In the genomic region with DNA sequence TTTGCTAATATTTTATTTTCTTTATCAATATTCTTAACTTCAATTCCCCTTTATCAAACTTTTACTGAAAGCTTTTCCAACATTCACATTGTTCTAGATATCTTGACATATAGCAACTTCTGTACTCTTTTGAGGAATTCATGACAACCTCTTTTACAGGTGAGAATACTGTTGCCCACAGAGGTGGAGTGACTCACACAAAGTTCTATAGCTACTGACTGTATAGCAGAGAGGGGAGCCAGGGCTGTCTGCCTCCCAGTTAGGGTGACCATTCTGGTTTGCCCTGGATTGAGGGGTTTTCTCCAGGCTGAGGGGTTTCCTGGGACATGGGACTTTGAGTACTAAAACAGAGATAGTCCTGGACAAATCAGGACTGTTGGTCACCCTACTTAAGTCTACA, we compare ENCODE assay signal across 16 cellular contexts. TPM values are rescaled to one million over a fixed set of nuclear protein-coding genes. Genes with fewer than 3 reads are reported as not detected.
DNase-seq lines count a peak whose midpoint lies in the region; ATAC-seq and TF ChIP-seq lines count a peak whose summit lies in the region.
"Had no signal": no experiment of that assay in that cellular context is flagged by ENCODE, and none has a peak within 500 bp of the region (broad histone marks: within the 10 kb centered on the region; RNA-seq: fewer than 3 reads in every experiment).

No MANE protein-coding gene starts in this region.

- H3K79me2 ChIP-seq in OCI-LY7 (ENCODE audit: insufficient read depth, low read depth, low read length): no peaks in the 10 kb centered on the region

- peaks cover 0 to 4% of the 10 kb centered on the region in 2 donors for H3K9me3 Mint-ChIP-seq in activated naive CD4-positive, alpha-beta T cell treated with anti-CD3 and anti-CD28 coated beads, Interleukin-2, amount 50 U/mL, for 72 hours
- H3K9me3 Mint-ChIP-seq in activated naive CD4-positive, alpha-beta T cell treated with anti-CD3 and anti-CD28 coated beads, Interleukin-2, amount 10 ng/mL, durations not matched to agents 7 days and 5 days: no peaks in the 10 kb centered on the region
- H3K9me3 Mint-ChIP-seq in memory B cell: no peaks in the 10 kb centered on the region
- H3K9me3 Mint-ChIP-seq in activated CD4-positive, alpha-beta memory T cell treated with anti-CD3 and anti-CD28 coated beads for 36 hours: no peaks in the 10 kb centered on the region
- H3K9me3 Mint-ChIP-seq: CD4-positive, alpha-beta T cell had no signal

- H3K4me3 ChIP-seq in OCI-LY7 (ENCODE audit: low read depth, low read length, poor library complexity, severe bottlenecking): no peak overlapping the region
- H3K4me3 ChIP-seq: GM12878, GM23248 had no signal

- POLR2A ChIA-PET in OCI-LY7 (lab: Charles Lee): interaction anchor here (2.1 to 2.3 kb wide), 2 partner anchors 15 to 21 kb away, joined by 7 to 9 read pairs; no protein-coding TSS in a partner anchor
- POLR2A ChIA-PET in activated CD4-positive, alpha-beta memory T cell treated with anti-CD3 and anti-CD28 coated beads for 36 hours (lab: Charles Lee): no interaction called here

- peaks cover 22% of the 10 kb centered on the region for H3K9me3 ChIP-seq in OCI-LY7 (ENCODE audit: low read length)

- intact Hi-C loops in OCI-LY7 (cut with micrococcal nuclease; ENCODE audit: unreplicated experiment): loop anchor here (5.0 to 10.0 kb wide), 2 partner anchors 116 to 1314 kb away; partner anchors contain the start of gene TRMO
- intact Hi-C loops in activated CD4-positive, alpha-beta memory T cell treated with anti-CD3 and anti-CD28 coated beads for 36 hours (cut with micrococcal nuclease): no loop called here

- no peak overlapping the region for H3K27ac Mint-ChIP-seq in activated naive CD4-positive, alpha-beta T cell treated with anti-CD3 and anti-CD28 coated beads, Interleukin-2, amount 50 U/mL, for 72 hours
- no peak overlapping the region for H3K27ac Mint-ChIP-seq in activated naive CD4-positive, alpha-beta T cell treated with anti-CD3 and anti-CD28 coated beads, Interleukin-2, amount 10 ng/mL, durations not matched to agents 7 days and 5 days
- H3K27ac Mint-ChIP-seq in memory B cell: peak overlapping the region; percentile 98
- H3K27ac Mint-ChIP-seq in activated CD4-positive, alpha-beta memory T cell treated with anti-CD3 and anti-CD28 coated beads for 36 hours: no peak overlapping the region
- H3K27ac Mint-ChIP-seq: CD4-positive, alpha-beta T cell had no signal

- H4K20me1 ChIP-seq in OCI-LY7 (ENCODE audit: insufficient read depth, low read length): no peaks in the 10 kb centered on the region

- no peaks in the 10 kb centered on the region for H3K27me3 Mint-ChIP-seq in activated naive CD4-positive, alpha-beta T cell treated with anti-CD3 and anti-CD28 coated beads, Interleukin-2, amount 10 ng/mL, durations not matched to agents 7 days and 5 days
- no peaks in the 10 kb centered on the region for H3K27me3 Mint-ChIP-seq in memory B cell
- no peaks in the 10 kb centered on the region for H3K27me3 Mint-ChIP-seq in activated CD4-positive, alpha-beta memory T cell treated with anti-CD3 and anti-CD28 coated beads for 36 hours
- H3K27me3 Mint-ChIP-seq: B cell; CD4-positive, alpha-beta T cell had no signal

- TF ChIP-seq CTCF in OCI-LY7 (conservative IDR thresholded peaks at IDR 0.05; ENCODE audit: low read length): no peak

- H3K4me2 ChIP-seq in OCI-LY7 (ENCODE audit: low read length): no peak overlapping the region

- H3K4me1 ChIP-seq in OCI-LY7 (ENCODE audit: insufficient read depth, low read length, poor library complexity, severe bottlenecking): peaks cover 84% of the 10 kb centered on the region

- no peaks in the 10 kb centered on the region for H3K9me2 ChIP-seq in OCI-LY7 (ENCODE audit: insufficient read depth, low read length)

- peaks cover 5% of the 10 kb centered on the region for H3K4me1 Mint-ChIP-seq in activated naive CD4-positive, alpha-beta T cell treated with anti-CD3 and anti-CD28 coated beads, Interleukin-2, amount 10 ng/mL, durations not matched to agents 7 days and 5 days
- peaks cover 19% of the 10 kb centered on the region for H3K4me1 Mint-ChIP-seq in memory B cell
- peaks cover 13% of the 10 kb centered on the region for H3K4me1 Mint-ChIP-seq in activated CD4-positive, alpha-beta memory T cell treated with anti-CD3 and anti-CD28 coated beads for 36 hours (ENCODE audit: low read depth)

- no peak overlapping the region for H2AFZ ChIP-seq in OCI-LY7 (ENCODE audit: low read length)
- H2AFZ ChIP-seq: GM23248 had no signal

- no peak for DNase-seq in activated naive CD4-positive, alpha-beta T cell treated with anti-CD3 and anti-CD28 coated beads, Interleukin-2, amount 50 U/mL, for 72 hours (ENCODE audit: low spot score in 2 of 2)
- DNase-seq in activated naive CD4-positive, alpha-beta T cell treated with anti-CD3 and anti-CD28 coated beads, Interleukin-2, amount 10 ng/mL, durations not matched to agents 7 days and 5 days: no peak
- DNase-seq in OCI-LY7 (ENCODE audit: low spot score): no peak
- no peak for DNase-seq in memory B cell (ENCODE audit: low spot score in 2 of 2)
- DNase-seq in stimulated activated naive CD8-positive, alpha-beta T cell treated with anti-CD3 and anti-CD28 coated beads, Interleukin-15, Interleukin-2, amounts not matched to agents 100 U/mL and 50 U/mL, for 24 hours: no peak
- DNase-seq in cortex of kidney (lab: John Stamatoyannopoulos, UW): no peak
- DNase-seq in UCSD-AML1 (lab: John Stamatoyannopoulos, UW; ENCODE audit: unreplicated experiment): no peak
- DNase-seq in activated CD4-positive, alpha-beta memory T cell treated with anti-CD3 and anti-CD28 coated beads for 36 hours: no peak
- DNase-seq: C1 segment of cervical spinal cord; Calu3; CD4-positive, alpha-beta T cell; DMS 273 treated with DMSO at 0.1 percent for 48 hours; GM23248; H7 had no signal

- no peak overlapping the region for H3K4me3 Mint-ChIP-seq in activated naive CD4-positive, alpha-beta T cell treated with anti-CD3 and anti-CD28 coated beads, Interleukin-2, amount 10 ng/mL, durations not matched to agents 7 days and 5 days
- H3K4me3 Mint-ChIP-seq in memory B cell: no peak overlapping the region
- no peak overlapping the region for H3K4me3 Mint-ChIP-seq in activated CD4-positive, alpha-beta memory T cell treated with anti-CD3 and anti-CD28 coated beads for 36 hours
- H3K4me3 Mint-ChIP-seq: B cell; CD4-positive, alpha-beta T cell had no signal

- CTCF ChIA-PET in activated naive CD4-positive, alpha-beta T cell treated with anti-CD3 and anti-CD28 coated beads, Interleukin-2, amount 10 ng/mL, durations not matched to agents 7 days and 5 days (lab: Charles Lee): no interaction called here
- CTCF ChIA-PET in OCI-LY7 (lab: Charles Lee; ENCODE audit: unreplicated experiment): no interaction called here
- CTCF ChIA-PET in activated CD4-positive, alpha-beta memory T cell treated with anti-CD3 and anti-CD28 coated beads for 36 hours (lab: Charles Lee): no interaction called here

- peaks cover 6 to 19% of the 10 kb centered on the region in 2 donors for H3K36me3 Mint-ChIP-seq in activated naive CD4-positive, alpha-beta T cell treated with anti-CD3 and anti-CD28 coated beads, Interleukin-2, amount 50 U/mL, for 72 hours
- peaks cover 10% of the 10 kb centered on the region for H3K36me3 Mint-ChIP-seq in activated naive CD4-positive, alpha-beta T cell treated with anti-CD3 and anti-CD28 coated beads, Interleukin-2, amount 10 ng/mL, durations not matched to agents 7 days and 5 days
- H3K36me3 Mint-ChIP-seq in memory B cell: peaks cover 2% of the 10 kb centered on the region
- peaks cover 23% of the 10 kb centered on the region for H3K36me3 Mint-ChIP-seq in activated CD4-positive, alpha-beta memory T cell treated with anti-CD3 and anti-CD28 coated beads for 36 hours

- peak; percentile 47 to 68 for ATAC-seq in activated naive CD4-positive, alpha-beta T cell treated with anti-CD3 and anti-CD28 coated beads, Interleukin-2, amount 50 U/mL, for 72 hours
- ATAC-seq in memory B cell (ENCODE audit: low read depth): no peak
- ATAC-seq in stimulated activated naive CD8-positive, alpha-beta T cell treated with anti-CD3 and anti-CD28 coated beads, Interleukin-15, Interleukin-2, amounts not matched to agents 100 U/mL and 50 U/mL, for 24 hours: peak; percentile 61
- ATAC-seq: GM12878 had no signal

- no TSS peak for BruUV-seq in OCI-LY7 (replicated peaks; lab: Mats Ljungman, UMichigan)

- peaks cover 33% of the 10 kb centered on the region for H3K36me3 ChIP-seq in OCI-LY7 (ENCODE audit: insufficient read depth, low read length)

- H3K27ac ChIP-seq in OCI-LY7 (ENCODE audit: low read depth, low read length, poor library complexity, severe bottlenecking): peak overlapping the region; percentile 99

RNA-seq across cellular contexts. Expression of gene SEC61B, which starts 16.2 kb away (rescaled TPM):
- total RNA-seq in activated naive CD4-positive, alpha-beta T cell treated with anti-CD3 and anti-CD28 coated beads, Interleukin-2, amount 50 U/mL, for 72 hours: 100 to 1,000 TPM; 105 to 127 TPM
- total RNA-seq in OCI-LY7 (2014; rRNA removed; shearing (Covaris generic)): 97.5 and 106 TPM in 2 replicates
- total RNA-seq in OCI-LY7 (2022): 234 and 279 TPM in 2 replicates
- 100 to 1,000 TPM; 161 to 166 TPM for total RNA-seq in activated CD4-positive, alpha-beta memory T cell treated with anti-CD3 and anti-CD28 coated beads for 36 hours

RNA-seq across cellular contexts. Expression of gene ALG2, which starts 16.6 kb away (rescaled TPM):
- 10 to 100 TPM; 14.0 to 20.6 TPM for total RNA-seq in activated naive CD4-positive, alpha-beta T cell treated with anti-CD3 and anti-CD28 coated beads, Interleukin-2, amount 50 U/mL, for 72 hours
- total RNA-seq in OCI-LY7 (2014; rRNA removed; shearing (Covaris generic)): 22.2 and 26.5 TPM in 2 replicates
- 35.2 and 35.3 TPM in 2 replicates for total RNA-seq in OCI-LY7 (2022)
- 10 to 100 TPM; 18.6 to 20.8 TPM for total RNA-seq in activated CD4-positive, alpha-beta memory T cell treated with anti-CD3 and anti-CD28 coated beads for 36 hours
